Comparison of ENCODE assay signal across 8 cellular contexts in the genomic region with DNA sequence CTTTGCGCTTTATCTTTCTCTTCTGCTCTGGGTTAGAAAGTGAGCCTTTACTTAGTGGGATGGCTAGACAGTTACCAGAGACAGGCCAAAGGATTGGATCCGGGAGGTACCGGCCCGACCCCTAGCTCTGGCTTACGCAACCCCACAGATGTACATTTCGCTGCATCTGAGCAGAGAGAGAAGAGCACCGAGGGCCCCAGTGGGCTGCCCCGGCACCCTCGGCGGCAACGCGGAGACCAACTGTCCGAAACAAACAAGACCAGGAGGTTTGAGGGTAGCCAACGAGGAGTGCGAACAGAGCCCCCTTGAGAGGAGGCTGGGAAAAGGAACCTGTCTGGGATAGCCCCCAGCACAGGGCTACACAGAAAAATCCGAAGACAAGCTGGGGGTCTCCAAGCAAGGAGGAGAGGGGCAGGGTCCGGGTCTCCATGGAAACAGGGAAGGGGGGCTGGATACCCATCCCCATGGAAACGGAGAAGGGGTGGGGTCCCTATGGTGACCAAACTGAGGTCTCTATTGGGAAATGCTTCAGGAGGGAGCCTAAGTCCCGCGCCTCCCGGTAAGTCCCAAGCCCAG. TPM values are rescaled to one million over a fixed set of nuclear protein-coding genes. Genes with fewer than 3 reads are reported as not detected.
DNase-seq lines count a peak whose midpoint lies in the region; ATAC-seq, FAIRE-seq and TF ChIP-seq lines count a peak whose summit lies in the region.

No MANE protein-coding gene starts in this region.

- peaks cover 51% of the 10 kb centered on the region for H3K4me1 Mint-ChIP-seq in CD14-positive monocyte

- WGBS in K562 (ENCODE audit: insufficient coverage, low coverage, missing lambda C conversion rate), result under 1% methylated on average over 21 of the region's 21 CpGs
- whole genome bisulfite sequencing in stomach, 5 donors, result 1 to 2% (median 2%) methylated on average over 20 to 21 of the region's 21 CpGs

- BruUV-seq in K562 (replicated peaks; lab: Mats Ljungman, UMichigan), result TSS peak; percentile 72

- H3K4me1 ChIP-seq in K562 (replicated peaks in 1 of 2; ENCODE audit: control insufficient read depth in 2 of 2, insufficient read depth in 2 of 2, low read length in 2 of 2) (peaks cover 24 to 26% of the 10 kb centered on the region in 2 experiments; a peak in 4 of 5 replicates), stomach (peaks cover 15 to 62% (median 55%) of the 10 kb centered on the region in 4 donors)

- POLR2A ChIA-PET in K562 (lab: Yijun Ruan, JAX), result interaction anchor here (0.6 to 2.4 kb wide), 13 partner anchors 8 to 170 kb away, joined by 3 to 14 read pairs (median 5); a partner anchor contains a TSS

- TF ChIP-seq RAD21 in K562 (CRISPR knock-in tag; conservative IDR thresholded peaks at IDR 0.05 in 1 of 2, IDR thresholded peaks at IDR 0.05 in 1 of 2), result no peak

- peaks cover 36% of the 10 kb centered on the region for H3K36me3 ChIP-seq in K562 (ENCODE audit: control insufficient read depth, insufficient read depth, low read length)
- peaks cover 16 to 67% (median 63%) of the 10 kb centered on the region in 4 donors for H3K36me3 ChIP-seq in stomach

- H2AFZ ChIP-seq in K562 (ENCODE audit: low read depth, low read length), result peak overlapping the region; percentile 84

- H3K27me3 ChIP-seq in K562 (ENCODE audit: control insufficient read depth in 2 of 2, insufficient read depth in 2 of 2, low read length in 2 of 2), result no peaks in the 10 kb centered on the region; a peak in 1 of 5 replicates
- no peaks in the 10 kb centered on the region for H3K27me3 ChIP-seq in stomach

- peak overlapping the region; percentile 97 for H3K4me3 ChIP-seq in K562
- H3K4me3 ChIP-seq in stomach, result peak overlapping the region; percentile 72 to 95 (median 91)

- no peaks in the 10 kb centered on the region for H3K9me3 Mint-ChIP-seq in CD14-positive monocyte

- in situ Hi-C loops in K562 (cut with MboI), result no loop called here
- in situ Hi-C loops in GM13977 (cut with MboI; ENCODE audit: low pct_unique_long_range_greater_than_20kb, low sequenced_read_pairs, unreplicated experiment), result loop anchor here (25.0 kb wide), 1 partner anchor 297 kb away; a partner anchor contains a TSS

- H3K27me3 Mint-ChIP-seq in CD14-positive monocyte (ENCODE audit: low read depth in 3 of 3), result no peaks in the 10 kb centered on the region

- TF ChIP-seq POLR2A in K562 (conservative IDR thresholded peaks at IDR 0.05) (no peak), stomach (IDR thresholded peaks at IDR 0.05) (no peak)

- peak overlapping the region; percentile 98 for H3K4me2 ChIP-seq in K562 (ENCODE audit: insufficient read depth, low read length)

- H3K79me2 ChIP-seq in K562 (ENCODE audit: control insufficient read depth, insufficient read depth, low read length), result peaks cover 38% of the 10 kb centered on the region

- peak overlapping the region; percentile 81 for H3K27ac ChIP-seq in K562 (ENCODE audit: extremely low read depth, low read depth, low read length)
- H3K27ac ChIP-seq in stomach, result peak overlapping the region; percentile 80 to 96 (median 92)

- H3K36me3 Mint-ChIP-seq in CD14-positive monocyte, result peaks cover 36 to 68% of the 10 kb centered on the region in 2 donors

- no peak for FAIRE-seq in K562 (lab: Jason Lieb, UNC)

- H3K9ac ChIP-seq in K562 (ENCODE audit: insufficient read depth in 1 of 2, low read depth in 2 of 2, low read length in 2 of 2), result peak overlapping the region; percentile 90 to 98

- CTCF ChIA-PET in K562 (lab: Yijun Ruan, JAX; ENCODE audit: low intra/inter-chr PET ratio), result interaction anchor here (0.6 kb wide), 1 partner anchor 345 kb away, joined by 3 read pairs; no protein-coding TSS in a partner anchor

- TF ChIP-seq CTCF in CD14-positive monocyte (IDR thresholded peaks at IDR 0.05) (no peak), K562 (IDR thresholded peaks at IDR 0.05 in 2 of 3, conservative IDR thresholded peaks at IDR 0.05 in 1 of 3; ENCODE audit: insufficient read depth in 2 of 3, low read depth in 1 of 3, low read length in 3 of 3) (no peak), stomach (IDR thresholded peaks at IDR 0.05) (no peak), GM13977 (IDR thresholded peaks at IDR 0.05; ENCODE audit: extremely low read depth, insufficient read depth, missing control alignments) (no peak)

- TF ChIP-seq EP300 in K562 (IDR thresholded peaks at IDR 0.05; ENCODE audit: low read length) (no peak), stomach (IDR thresholded peaks at IDR 0.05) (no peak)

- 0 out of 2 replicates have a peak, but pooled peaks cover 5% of the 10 kb centered on the region for H4K20me1 ChIP-seq in K562 (replicated peaks; ENCODE audit: control insufficient read depth, insufficient read depth, low read length)

- H3K27ac Mint-ChIP-seq in CD14-positive monocyte, result peak overlapping the region; percentile 97 to 99 (median 98)

- H3K9me3 ChIP-seq in K562 (replicated peaks; ENCODE audit: control insufficient read depth, insufficient read depth, low read depth, low read length) (no peaks in the 10 kb centered on the region), stomach (no peaks in the 10 kb centered on the region)

- H3K9me1 ChIP-seq in K562 (ENCODE audit: control insufficient read depth, insufficient read depth, low read length), result no peaks in the 10 kb centered on the region

- peak overlapping the region; percentile 95 for H3K4me3 Mint-ChIP-seq in CD14-positive monocyte

- DNase-seq in CD14-positive monocyte (ENCODE audit: low spot score), result no peak
- DNase-seq in LHCN-M2 (ENCODE audit: low read depth), result peak; percentile 15
- DNase-seq in K562 (ENCODE audit: extremely low read depth in 1 of 4, low spot score in 3 of 4), result peak in 1 of 4 experiments; percentile 47
- peak; percentile 66 for DNase-seq in islet precursor cell
- no peak for DNase-seq in stomach
- DNase-seq in GM13977 (ENCODE audit: low spot score), result no peak
- no peak for DNase-seq in NCI-H1694 treated with DMSO at 0.1 percent for 48 hours (lab: John Stamatoyannopoulos, UW)

- peak; percentile 5 for ATAC-seq in GM21360 (IDR thresholded peaks at IDR 0.05; ENCODE audit: unreplicated experiment)
- peak; percentile 10 for ATAC-seq in K562

- intact Hi-C loops in CD14-positive monocyte (cut with micrococcal nuclease) (loop anchor here (2.0 to 10.0 kb wide), 3 partner anchors 50 to 264 kb away; a partner anchor contains a TSS), K562 (cut with micrococcal nuclease) (loop anchor here (2.0 kb wide), 2 partner anchors 48 to 166 kb away; a partner anchor contains a TSS), stomach (cut with DNase I; ENCODE audit: low total_unique reads) (no loop called here)

RNA-seq across cellular contexts. Expression of a gene that starts 0.4 kb away (rescaled TPM):
- 10 to 100 TPM; 29.6 to 41.0 TPM for polyA plus RNA-seq in CD14-positive monocyte
- total RNA-seq in LHCN-M2 (2014; rRNA removed), result 1.6 and 2.1 TPM in 2 replicates
- polyA plus RNA-seq in LHCN-M2 (2012), result 3.2 TPM
- 31.8 and 48.9 TPM in 2 replicates for total RNA-seq in K562 (2011; cell fraction: chromatin; rRNA removed; ENCODE audit: low replicate concordance)
- 9.0 and 9.3 TPM in 2 replicates for total RNA-seq in K562 (2011; cell fraction: nucleolus; rRNA removed)
- 11.7 and 13.0 TPM in 2 replicates for total RNA-seq in K562 (2011; cell fraction: nucleoplasm; rRNA removed)
- 1.1 and 2.6 TPM in 2 replicates for total RNA-seq in K562 (2014; rRNA removed)
- 6.7 and 7.1 TPM in 2 replicates for total RNA-seq in K562 (2014; rRNA removed; fragmentation: Illumina TruSeq; extraction: Trizol)
- 4.3 and 4.4 TPM in 2 replicates for total RNA-seq in K562 (2015; rRNA removed; fragmentation: Illumina TruSeq; extraction: Trizol)
- 11.3 and 12.2 TPM in 2 replicates for total RNA-seq in K562 (2021)
- 4.8 and 5.1 TPM in 2 replicates for polyA plus RNA-seq in K562 (2011; rRNA removed)
- polyA plus RNA-seq in K562 (2011; cell fraction: cytosol; rRNA removed), result 3.1 and 4.5 TPM in 2 replicates
- polyA plus RNA-seq in K562 (2011; cell fraction: nucleus; rRNA removed), result 5.0 and 7.5 TPM in 2 replicates
- polyA plus RNA-seq in K562 (2012), result 2.3 and 5.2 TPM in 2 replicates
- 5.2 and 6.1 TPM in 2 replicates for polyA plus RNA-seq in K562 (2014; fragmentation: Illumina TruSeq; extraction: Trizol)
- 1 to 10 TPM; 1.9 to 2.4 TPM for polyA plus RNA-seq in K562 (2014; fragmentation: Nextera tagmentation; extraction: Ambion mirVana)
- polyA plus RNA-seq in K562 (2014; rRNA removed), result 2.9 and 3.6 TPM in 2 replicates
- 16.1 and 36.5 TPM in 2 replicates for polyA minus RNA-seq in K562 (2011; rRNA and poly(A)+ RNA removed)
- polyA minus RNA-seq in K562 (2011; cell fraction: cytosol; rRNA and poly(A)+ RNA removed), result 2.8 and 3.1 TPM in 2 replicates
- 3.2 and 6.2 TPM in 2 replicates for polyA minus RNA-seq in K562 (2011; cell fraction: nucleus; rRNA and poly(A)+ RNA removed)
- total RNA-seq in stomach, result 1 to 10 TPM; 1.2 to 5.4 (median 4.5) TPM
- 1 to 10 TPM; 1.5 to 3.1 (median 2.4) TPM for polyA plus RNA-seq in stomach

RNA-seq across cellular contexts. Expression of a gene that starts 51.0 kb away (rescaled TPM):
- 10 to 100 TPM; 13.3 to 29.6 TPM for polyA plus RNA-seq in CD14-positive monocyte
- 24.1 and 29.0 TPM in 2 replicates for total RNA-seq in LHCN-M2 (2014; rRNA removed)
- polyA plus RNA-seq in LHCN-M2 (2012), result 12.3 TPM
- total RNA-seq in K562 (2011; cell fraction: chromatin; rRNA removed; ENCODE audit: low replicate concordance), result 10.5 and 18.9 TPM in 2 replicates
- 20.5 and 22.2 TPM in 2 replicates for total RNA-seq in K562 (2011; cell fraction: nucleolus; rRNA removed)
- total RNA-seq in K562 (2011; cell fraction: nucleoplasm; rRNA removed), result 21.0 and 24.2 TPM in 2 replicates
- 58.5 and 65.1 TPM in 2 replicates for total RNA-seq in K562 (2014; rRNA removed)
- total RNA-seq in K562 (2014; rRNA removed; fragmentation: Illumina TruSeq; extraction: Trizol), result 47.2 and 51.0 TPM in 2 replicates
- total RNA-seq in K562 (2015; rRNA removed; fragmentation: Illumina TruSeq; extraction: Trizol), result 34.1 and 34.2 TPM in 2 replicates
- total RNA-seq in K562 (2021), result 57.2 and 60.1 TPM in 2 replicates
- 49.8 and 56.0 TPM in 2 replicates for polyA plus RNA-seq in K562 (2011; rRNA removed)
- 48.6 and 49.6 TPM in 2 replicates for polyA plus RNA-seq in K562 (2011; cell fraction: cytosol; rRNA removed)
- polyA plus RNA-seq in K562 (2011; cell fraction: nucleus; rRNA removed), result 18.8 and 19.7 TPM in 2 replicates
- polyA plus RNA-seq in K562 (2012), result 32.7 and 40.3 TPM in 2 replicates
- 40.2 and 44.8 TPM in 2 replicates for polyA plus RNA-seq in K562 (2014; fragmentation: Illumina TruSeq; extraction: Trizol)
- 10 to 100 TPM; 11.1 to 16.7 TPM for polyA plus RNA-seq in K562 (2014; fragmentation: Nextera tagmentation; extraction: Ambion mirVana)
- polyA plus RNA-seq in K562 (2014; rRNA removed), result 54.4 and 58.9 TPM in 2 replicates
- polyA minus RNA-seq in K562 (2011; rRNA and poly(A)+ RNA removed), result 25.0 and 26.0 TPM in 2 replicates
- 19.2 and 24.3 TPM in 2 replicates for polyA minus RNA-seq in K562 (2011; cell fraction: cytosol; rRNA and poly(A)+ RNA removed)
- 10.4 and 11.3 TPM in 2 replicates for polyA minus RNA-seq in K562 (2011; cell fraction: nucleus; rRNA and poly(A)+ RNA removed)
- total RNA-seq in stomach, result 10 to 100 TPM in 3 of 5 donors, 1 to 10 TPM in 1, not detected in 1; 1.3 to 30.3 (median 15.5) TPM
- 10 to 100 TPM in 2 of 3 donors, 1 to 10 TPM in 1; 9.9 to 13.1 (median 10.4) TPM for polyA plus RNA-seq in stomach

RNA-seq across cellular contexts. Expression of a gene that starts 51.4 kb away (rescaled TPM):
- polyA plus RNA-seq in CD14-positive monocyte (10 to 100 TPM; 22.9 to 29.5 TPM), K562 (2011; rRNA removed) (17.3 and 20.7 TPM in 2 replicates), K562 (2014; fragmentation: Illumina TruSeq; extraction: Trizol) (8.5 and 12.4 TPM in 2 replicates), K562 (2014; fragmentation: Nextera tagmentation; extraction: Ambion mirVana) (1 to 10 TPM; 3.6 to 5.2 TPM), K562 (2014; rRNA removed) (47.9 and 58.3 TPM in 2 replicates), stomach (10 to 100 TPM; 43.4 to 59.0 (median 59.0) TPM)
- total RNA-seq in LHCN-M2 (2014; rRNA removed) (81.4 and 86.5 TPM in 2 replicates), K562 (2014; rRNA removed) (70.9 and 85.3 TPM in 2 replicates), K562 (2014; rRNA removed; fragmentation: Illumina TruSeq; extraction: Trizol) (11.2 TPM in 2 replicates), K562 (2015; rRNA removed; fragmentation: Illumina TruSeq; extraction: Trizol) (18.6 and 22.0 TPM in 2 replicates), K562 (2021) (51.5 and 52.5 TPM in 2 replicates), stomach (100 to 1,000 TPM in 2 of 5 donors, 10 to 100 TPM in 2, 1 to 10 TPM in 1; 7.9 to 193 (median 46.7) TPM)
- polyA plus RNA-seq in LHCN-M2 (2012), result 61.9 TPM
- 2.4 and 6.3 TPM in 2 replicates for total RNA-seq in K562 (2011; cell fraction: chromatin; rRNA removed; ENCODE audit: low replicate concordance)
- total RNA-seq in K562 (2011; cell fraction: nucleolus; rRNA removed), result 12.6 and 15.3 TPM in 2 replicates
- 6.2 and 7.9 TPM in 2 replicates for total RNA-seq in K562 (2011; cell fraction: nucleoplasm; rRNA removed)
- polyA plus RNA-seq in K562 (2011; cell fraction: cytosol; rRNA removed), result 18.1 and 59.5 TPM in 2 replicates
- polyA plus RNA-seq in K562 (2011; cell fraction: nucleus; rRNA removed), result 20.9 and 26.5 TPM in 2 replicates
- 19.8 and 25.5 TPM in 2 replicates for polyA plus RNA-seq in K562 (2012)
- polyA minus RNA-seq in K562 (2011; rRNA and poly(A)+ RNA removed), result 2.0 and 2.6 TPM in 2 replicates
- 5.5 and 5.9 TPM in 2 replicates for polyA minus RNA-seq in K562 (2011; cell fraction: cytosol; rRNA and poly(A)+ RNA removed)
- 4.3 and 5.7 TPM in 2 replicates for polyA minus RNA-seq in K562 (2011; cell fraction: nucleus; rRNA and poly(A)+ RNA removed)

Comparison
In these comparisons a context has a peak if more than half of its experiments do, and no peak if none do; other contexts are left out.
1. DNase-seq: peak in LHCN-M2 (single experiment) and islet precursor cell (single experiment); none in CD14-positive monocyte (single experiment), stomach (single experiment), GM13977 (single experiment) and NCI-H1694 treated with DMSO at 0.1 percent for 48 hours (single experiment).